ENCODE assay signal across 10 cellular contexts in genomic region chr10:119211625-119212441, GRCh38. TPM values are rescaled to one million over a fixed set of nuclear protein-coding genes. Genes with fewer than 3 reads are reported as not detected.
DNase-seq lines count a peak whose midpoint lies in the region; ATAC-seq and TF ChIP-seq lines count a peak whose summit lies in the region.
"Had no signal": no experiment of that assay in that cellular context is flagged by ENCODE, and none has a peak within 500 bp of the region (broad histone marks: within the 10 kb centered on the region; RNA-seq: fewer than 3 reads in every experiment).

No MANE protein-coding gene starts in this region.

- no peaks in the 10 kb centered on the region for H4K20me1 ChIP-seq in DND-41 (ENCODE audit: insufficient read depth, low read length)
- no peaks in the 10 kb centered on the region for H4K20me1 ChIP-seq in osteoblast (ENCODE audit: insufficient read depth, low read length)

- TF ChIP-seq CTCF in DND-41 (IDR thresholded peaks at IDR 0.05; ENCODE audit: borderline replicate concordance, extremely low read depth, low read length, poor library complexity, severe bottlenecking) (no peak), coronary artery (IDR thresholded peaks at IDR 0.05) (no peak), osteoblast (IDR thresholded peaks at IDR 0.05; ENCODE audit: extremely low read depth, low read depth, low read length) (no peak)

- no peaks in the 10 kb centered on the region for H3K9me3 ChIP-seq in DND-41 (ENCODE audit: insufficient read depth, low read length, severe bottlenecking)
- H3K9me3 ChIP-seq in osteoblast (ENCODE audit: low read depth, low read length) = no peaks in the 10 kb centered on the region

- peak; percentile 8 for ATAC-seq in DND-41 (ENCODE audit: insufficient read depth, low read depth)

- peak overlapping the region; percentile 80 for H3K9ac ChIP-seq in DND-41 (ENCODE audit: low read depth, low read length)

- H3K79me2 ChIP-seq in DND-41 (ENCODE audit: insufficient read depth, low read length) (peaks cover 70% of the 10 kb centered on the region), osteoblast (ENCODE audit: insufficient read depth, low read length) (peaks cover 4% of the 10 kb centered on the region)

- DNase-seq in DND-41 (peak; percentile 57), NCI-H82 (lab: John Stamatoyannopoulos, UW) (peak; percentile 61), coronary artery (ENCODE audit: low spot score) (no peak), osteoblast (ENCODE audit: insufficient read length, low spot score, missing footprints) (peak; percentile 58), NCI-H2107 (lab: John Stamatoyannopoulos, UW) (no peak), occipital lobe (lab: John Stamatoyannopoulos, UW) (no peak), midbrain (lab: John Stamatoyannopoulos, UW) (no peak), HK-2 (ENCODE audit: unreplicated experiment) (no peak)
- DNase-seq: activated CD8-positive, alpha-beta memory T cell treated with anti-CD3 and anti-CD28 coated beads for 24 hours; NCI-H446 treated with DMSO at 0.1 percent for 48 hours had no signal

- H2AFZ ChIP-seq in DND-41 (ENCODE audit: low read depth, low read length) = peak overlapping the region; percentile 52
- peak overlapping the region; percentile 18 for H2AFZ ChIP-seq in osteoblast (ENCODE audit: low read length)

- H3K27me3 ChIP-seq in DND-41 (ENCODE audit: insufficient read depth, low read length, poor library complexity) (no peaks in the 10 kb centered on the region), osteoblast (ENCODE audit: insufficient read depth, low read length) (no peaks in the 10 kb centered on the region)

- peaks cover 65% of the 10 kb centered on the region for H3K4me1 ChIP-seq in DND-41 (ENCODE audit: insufficient read depth, low read length)
- H3K4me1 ChIP-seq in osteoblast (ENCODE audit: insufficient read depth, low read length) = peaks cover 33% of the 10 kb centered on the region

- H3K4me3 ChIP-seq in DND-41 (ENCODE audit: low read depth in 1 of 2, low read length in 2 of 2) (peak overlapping the region in 1 of 2 experiments; percentile 49; a peak in 2 of 4 replicates), coronary artery (peak overlapping the region; percentile 30), osteoblast (ENCODE audit: insufficient read depth, low read length) (no peak overlapping the region)

- H3K27ac ChIP-seq in DND-41 (ENCODE audit: low read length) (peak overlapping the region; percentile 97), coronary artery (peak overlapping the region; percentile 91 to 93), osteoblast (ENCODE audit: low read depth, low read length) (peak overlapping the region; percentile 43)

- H3K36me3 ChIP-seq in DND-41 (ENCODE audit: insufficient read depth, low read length) = no peaks in the 10 kb centered on the region; the same call in 1 of the 2 replicates
- no peaks in the 10 kb centered on the region for H3K36me3 ChIP-seq in osteoblast (ENCODE audit: insufficient read depth, low read length)

- H3K4me2 ChIP-seq in DND-41 (ENCODE audit: insufficient read depth, low read length) (peak overlapping the region; percentile 70), osteoblast (ENCODE audit: insufficient read depth, low read length) (peak overlapping the region; percentile 12)

RNA-seq across cellular contexts. Expression of gene GRK5, which starts 4.5 kb away (rescaled TPM):
- total RNA-seq in osteoblast (1.5 and 1.8 TPM in 2 replicates), occipital lobe (17.3 TPM)

RNA-seq across cellular contexts. Expression of gene PRDX3, which starts 33.2 kb away (rescaled TPM):
- total RNA-seq in osteoblast = 119 and 128 TPM in 2 replicates
- total RNA-seq in occipital lobe = 92.8 TPM

RNA-seq across cellular contexts. Expression of gene SFXN4, which starts 46.3 kb away (rescaled TPM):
- total RNA-seq in osteoblast (11.2 and 13.0 TPM in 2 replicates), occipital lobe (22.6 TPM)

Comparison
In these comparisons a context has a peak if more than half of its experiments do, and no peak if none do; other contexts are left out.
1. DNase-seq: peak in DND-41 (single experiment), NCI-H82 (single experiment) and osteoblast (single experiment); none in coronary artery (single experiment), NCI-H2107 (single experiment), occipital lobe (single experiment), midbrain (single experiment) and HK-2 (single experiment).
2. H3K27ac ChIP-seq: peak in every context shown above with its lines; median percentile 97 in DND-41; 92 in coronary artery; 43 in osteoblast.